ENCODE assay signal across 8 cellular contexts in genomic region chr6:107704377-107705013, GRCh38.
DNase-seq lines count a peak whose midpoint lies in the region; ATAC-seq and TF ChIP-seq lines count a peak whose summit lies in the region.

No MANE protein-coding gene starts in this region.

- H3K4me3 ChIP-seq in HL-60 (replicated peaks; ENCODE audit: insufficient read depth, low read length): no peak overlapping the region
- H3K4me3 ChIP-seq in fibroblast of villous mesenchyme (ENCODE audit: low read depth, low read length): no peak overlapping the region
- no peak overlapping the region for H3K4me3 ChIP-seq in parathyroid adenoma (ENCODE audit: low read depth, low read length)

- H3K36me3 Mint-ChIP-seq in T-helper 17 cell (ENCODE audit: low read depth): peaks cover 6% of the 10 kb centered on the region

- no peaks in the 10 kb centered on the region for H3K27me3 Mint-ChIP-seq in T-helper 17 cell

- peak overlapping the region; percentile 51 for H3K27ac Mint-ChIP-seq in T-helper 17 cell

- H3K4me2 ChIP-seq in parathyroid adenoma (ENCODE audit: low read length): peak overlapping the region; percentile 45

- no peaks in the 10 kb centered on the region for H3K4me1 ChIP-seq in parathyroid adenoma

- H3K9ac ChIP-seq in parathyroid adenoma: no peak overlapping the region

- no peak overlapping the region for H2AFZ ChIP-seq in parathyroid adenoma

- H3K36me3 ChIP-seq in parathyroid adenoma (ENCODE audit: control insufficient read depth, insufficient read depth, low read length): no peaks in the 10 kb centered on the region

- H3K27ac ChIP-seq in HL-60 (replicated peaks) (no peak overlapping the region), parathyroid adenoma (no peak overlapping the region)

- DNase-seq in NCI-H2196 (lab: John Stamatoyannopoulos, UW; ENCODE audit: unreplicated experiment) (peak; percentile 40), NCI-H2196 treated with DMSO at 0.1 percent for 48 hours (lab: John Stamatoyannopoulos, UW; ENCODE audit: unreplicated experiment) (no peak), HL-60 (ENCODE audit: low read depth in 1 of 2, low spot score in 1 of 2) (peak in 1 of 2 experiments; percentile 16), T-helper 17 cell (no peak), fibroblast of villous mesenchyme (ENCODE audit: low read depth) (peak; percentile 54), middle frontal gyrus (ENCODE audit: extremely low spot score, low spot score) (no peak)

- H3K79me2 ChIP-seq in parathyroid adenoma: no peaks in the 10 kb centered on the region

- no peaks in the 10 kb centered on the region for H3K27me3 ChIP-seq in HL-60 (ENCODE audit: insufficient read depth, poor library complexity, severe bottlenecking)
- no peaks in the 10 kb centered on the region for H3K27me3 ChIP-seq in parathyroid adenoma (ENCODE audit: control insufficient read depth, insufficient read depth, low read length)

- peak; percentile 40 for TF ChIP-seq CTCF in HL-60 (IDR thresholded peaks at IDR 0.05; ENCODE audit: insufficient read depth, low read length)
- TF ChIP-seq CTCF in fibroblast of villous mesenchyme (IDR thresholded peaks at IDR 0.05; ENCODE audit: insufficient read depth, low read depth, low read length): peak; percentile 84
- peak; percentile 92 for TF ChIP-seq CTCF in parathyroid adenoma (IDR thresholded peaks at IDR 0.05)

- ATAC-seq in T-helper 17 cell (peak; percentile 50), HG02763 (IDR thresholded peaks at IDR 0.05; ENCODE audit: unreplicated experiment) (no peak)

- H3K9me3 ChIP-seq in T-helper 17 cell (ENCODE audit: control insufficient read depth, low read length, poor library complexity, severe bottlenecking) (no peaks in the 10 kb centered on the region), parathyroid adenoma (ENCODE audit: control insufficient read depth, low read length) (no peaks in the 10 kb centered on the region)

- H3K4me3 Mint-ChIP-seq in T-helper 17 cell: no peak overlapping the region

- H3K4me1 Mint-ChIP-seq in T-helper 17 cell: peaks cover 29% of the 10 kb centered on the region

Comparison
In these comparisons a context has a peak if more than half of its experiments do, and no peak if none do; other contexts are left out.
1. DNase-seq: peak in NCI-H2196 (single experiment) and fibroblast of villous mesenchyme (single experiment); none in NCI-H2196 treated with DMSO at 0.1 percent for 48 hours (single experiment), T-helper 17 cell (0 of 3) and middle frontal gyrus (single experiment).
2. CTCF ChIP-seq: peak in every context shown above with its lines; median percentile 92 in parathyroid adenoma; 84 in fibroblast of villous mesenchyme; 40 in HL-60.